In genomic region chr11:120013325-120014250, GRCh38 we compare ENCODE assay signal across 9 cellular contexts.
DNase-seq lines count a peak whose midpoint lies in the region; TF ChIP-seq lines count a peak whose summit lies in the region.
"Had no signal": no experiment of that assay in that cellular context is flagged by ENCODE, and none has a peak within 500 bp of the region (broad histone marks: within the 10 kb centered on the region; RNA-seq: fewer than 3 reads in every experiment).

No MANE protein-coding gene starts in this region.

- H3K4me3 ChIP-seq in tibial artery = no peak overlapping the region

- intact Hi-C loops in tibial artery (cut with DNase I; ENCODE audit: low total_unique reads) = no loop called here
- intact Hi-C loops in activated T-helper 2 cell treated with anti-CD3 and anti-CD28 coated beads, Interferon-gamma antibody, Interleukin-2, Interleukin-4, amounts not matched to agents 10 μg/mL and 5 μg/mL and 100 μg/mL, durations not matched to agents 14 hours and 24 hours and 36 hours (cut with micrococcal nuclease) = no loop called here

- DNase-seq in NCI-H2081 (lab: John Stamatoyannopoulos, UW) (peak; percentile 61 to 78), NCI-H2081 treated with DMSO at 0.1 percent for 48 hours (lab: John Stamatoyannopoulos, UW) (no peak), M059J (ENCODE audit: low read depth) (peak; percentile 14), T47D (ENCODE audit: low read depth in 1 of 2, low spot score in 1 of 2) (peak; percentile 62 to 73), kidney tubule cell (ENCODE audit: low spot score) (peak; percentile 37), tibial artery (no peak)
- no peak for DNase-seq in activated T-helper 2 cell treated with anti-CD3 and anti-CD28 coated beads, Interferon-gamma antibody, Interleukin-2, Interleukin-4, amounts not matched to agents 10 μg/mL and 5 μg/mL and 100 μg/mL, durations not matched to agents 14 hours and 24 hours and 36 hours (ENCODE audit: low spot score)
- no peak for DNase-seq in activated CD8-positive, alpha-beta memory T cell treated with anti-CD3 and anti-CD28 coated beads for 24 hours
- DNase-seq: CD4-positive, CD25-positive, alpha-beta regulatory T cell had no signal

- H3K9me3 Mint-ChIP-seq in activated T-helper 2 cell treated with anti-CD3 and anti-CD28 coated beads, Interferon-gamma antibody, Interleukin-2, Interleukin-4, amounts not matched to agents 10 μg/mL and 5 μg/mL and 100 μg/mL, durations not matched to agents 14 hours and 24 hours and 36 hours = no peaks in the 10 kb centered on the region

- no peak overlapping the region for H3K27ac ChIP-seq in tibial artery

- H3K36me3 Mint-ChIP-seq in activated T-helper 2 cell treated with anti-CD3 and anti-CD28 coated beads, Interferon-gamma antibody, Interleukin-2, Interleukin-4, amounts not matched to agents 10 μg/mL and 5 μg/mL and 100 μg/mL, durations not matched to agents 14 hours and 24 hours and 36 hours (ENCODE audit: low read depth) = no peaks in the 10 kb centered on the region
- H3K36me3 Mint-ChIP-seq: CD4-positive, CD25-positive, alpha-beta regulatory T cell had no signal

- no peaks in the 10 kb centered on the region for H3K4me1 Mint-ChIP-seq in activated T-helper 2 cell treated with anti-CD3 and anti-CD28 coated beads, Interferon-gamma antibody, Interleukin-2, Interleukin-4, amounts not matched to agents 10 μg/mL and 5 μg/mL and 100 μg/mL, durations not matched to agents 14 hours and 24 hours and 36 hours (ENCODE audit: low read depth)

- no peaks in the 10 kb centered on the region for H3K9me3 ChIP-seq in tibial artery

- H3K27me3 Mint-ChIP-seq in activated T-helper 2 cell treated with anti-CD3 and anti-CD28 coated beads, Interferon-gamma antibody, Interleukin-2, Interleukin-4, amounts not matched to agents 10 μg/mL and 5 μg/mL and 100 μg/mL, durations not matched to agents 14 hours and 24 hours and 36 hours (ENCODE audit: low read depth) = peaks cover 24% of the 10 kb centered on the region

- in situ Hi-C loops in T47D (cut with HindIII; ENCODE audit: low pct_unique_long_range_greater_than_20kb, low sequenced_read_pairs) = no loop called here

- H3K4me1 ChIP-seq in tibial artery = peaks cover 0 to 4% (median 2%) of the 10 kb centered on the region in 4 donors

- TF ChIP-seq CTCF in tibial artery (IDR thresholded peaks at IDR 0.05) = peak; percentile 33 to 46

- H3K4me3 Mint-ChIP-seq in activated T-helper 2 cell treated with anti-CD3 and anti-CD28 coated beads, Interferon-gamma antibody, Interleukin-2, Interleukin-4, amounts not matched to agents 10 μg/mL and 5 μg/mL and 100 μg/mL, durations not matched to agents 14 hours and 24 hours and 36 hours (ENCODE audit: low read depth) = no peak overlapping the region
- H3K4me3 Mint-ChIP-seq: CD4-positive, CD25-positive, alpha-beta regulatory T cell had no signal

- peaks cover 0 to 62% of the 10 kb centered on the region in 2 donors for H3K27me3 ChIP-seq in tibial artery

- no peaks in the 10 kb centered on the region for H3K36me3 ChIP-seq in tibial artery

- H3K27ac Mint-ChIP-seq in activated T-helper 2 cell treated with anti-CD3 and anti-CD28 coated beads, Interferon-gamma antibody, Interleukin-2, Interleukin-4, amounts not matched to agents 10 μg/mL and 5 μg/mL and 100 μg/mL, durations not matched to agents 14 hours and 24 hours and 36 hours = no peak overlapping the region
- H3K27ac Mint-ChIP-seq: CD4-positive, CD25-positive, alpha-beta regulatory T cell had no signal

Comparison
In these comparisons a context has a peak if more than half of its experiments do, and no peak if none do; other contexts are left out.
1. DNase-seq: peak in NCI-H2081 (2 of 2), M059J (single experiment), T47D (2 of 2) and kidney tubule cell (single experiment); none in NCI-H2081 treated with DMSO at 0.1 percent for 48 hours (single experiment), tibial artery (0 of 2), activated T-helper 2 cell treated with anti-CD3 and anti-CD28 coated beads, Interferon-gamma antibody, Interleukin-2, Interleukin-4, amounts not matched to agents 10 μg/mL and 5 μg/mL and 100 μg/mL, durations not matched to agents 14 hours and 24 hours and 36 hours (single experiment) and activated CD8-positive, alpha-beta memory T cell treated with anti-CD3 and anti-CD28 coated beads for 24 hours (single experiment).